2 cellular contexts compared by ENCODE assay signal in genomic region chr10:68469838-68470237, GRCh38.
TF ChIP-seq lines count a peak whose summit lies in the region.

No MANE protein-coding gene starts in this region.

TF ChIP-seq in SK-N-SH, 30 proteins besides CTCF, POLR2A, EP300 and RAD21:
- TF ChIP-seq REST (IDR thresholded peaks at IDR 0.05; ENCODE audit: low read depth, low read length) (no peak), ZBTB33 (IDR thresholded peaks at IDR 0.05; ENCODE audit: borderline replicate concordance, low read depth) (no peak), ELF1 (IDR thresholded peaks at IDR 0.05) (no peak), MAX (IDR thresholded peaks at IDR 0.05; ENCODE audit: low read depth) (no peak), CHD2 (IDR thresholded peaks at IDR 0.05; ENCODE audit: low read length, partially characterized antibody) (no peak), JUND (IDR thresholded peaks at IDR 0.05) (no peak)

TF ChIP-seq in SK-N-SH treated with all-trans-retinoic acid at 6 μM for 48 hours, 23 proteins besides CTCF, POLR2A, EP300 and RAD21 (continued from another document):
- TF ChIP-seq CSRNP3 (CRISPR knock-in tag; IDR thresholded peaks at IDR 0.05) (no peak), TSHZ2 (CRISPR knock-in tag; IDR thresholded peaks at IDR 0.05) (no peak), SNAI2 (CRISPR knock-in tag; IDR thresholded peaks at IDR 0.05) (no peak), PPARA (CRISPR knock-in tag; IDR thresholded peaks at IDR 0.05; ENCODE audit: borderline replicate concordance) (no peak)
